In genomic region chr10:98067165-98067564, GRCh38 we compare ENCODE assay signal across 30 cellular contexts. TPM values are rescaled to one million over a fixed set of nuclear protein-coding genes. Genes with fewer than 3 reads are reported as not detected.
"Had no signal": no experiment of that assay in that cellular context is flagged by ENCODE, and none has a peak within 500 bp of the region (broad histone marks: within the 10 kb centered on the region; RNA-seq: fewer than 3 reads in every experiment).

No MANE protein-coding gene starts in this region.

- DNase-seq: immature natural killer cell; kidney; left colon; left lung; lower lobe of right lung; mammary epithelial cell; mesenchymal stem cell; naive thymus-derived CD8-positive, alpha-beta T cell; occipital lobe; right lobe of liver; stimulated activated CD4-positive, alpha-beta T cell treated with anti-CD3 and anti-CD28 coated beads, Interleukin-1b, Interleukin-23, amount 100 ng/mL, for 48 hours; stimulated activated CD4-positive, alpha-beta T cell treated with anti-CD3 and anti-CD28 coated beads, Interleukin-2, amount 100 ng/mL, for 48 hours; stimulated activated CD4-positive, alpha-beta T cell treated with anti-CD3 and anti-CD28 coated beads, Interleukin-4, amount 100 ng/mL, for 4 hours; stimulated activated CD8-positive, alpha-beta memory T cell treated with anti-CD3 and anti-CD28 coated beads, Interleukin-4, amount 100 ng/mL, for 48 hours; stimulated activated naive CD4-positive, alpha-beta T cell treated with Interleukin-2 at 50 U/mL for 16 hours; stimulated activated naive CD8-positive, alpha-beta T cell treated with anti-CD3 and anti-CD28 coated beads, Interleukin-15, amount 100 ng/mL, for 72 hours; substantia nigra; thyroid gland; transverse colon; upper lobe of left lung had no signal

- H3K4me2 ChIP-seq: hepatocyte, smooth muscle cell had no signal

- H3K4me3 ChIP-seq: hepatocyte, left lung, lower lobe of right lung, right atrium auricular region, right lobe of liver, smooth muscle cell, thyroid gland, transverse colon, upper lobe of left lung, vagina had no signal

- H3K36me3 ChIP-seq: left lung, lower lobe of right lung, neutrophil, right atrium auricular region, right lobe of liver, thyroid gland, transverse colon, upper lobe of left lung, vagina had no signal

- H3K27me3 ChIP-seq: right atrium auricular region, right lobe of liver, thyroid gland, upper lobe of left lung, vagina had no signal

- H3K4me1 ChIP-seq: left lung, lower lobe of right lung, parathyroid adenoma, right atrium auricular region, right lobe of liver, thyroid gland, transverse colon, upper lobe of left lung, vagina had no signal

- H3K4me1 Mint-ChIP-seq: immature natural killer cell; naive thymus-derived CD8-positive, alpha-beta T cell; nephron; stimulated activated memory B cell treated with anti-CD40 and anti-IgM and Interleukin-4, amounts not matched to agents 10 μg/mL and 1 μg/mL and 100 μg/mL, for 72 hours; stimulated activated naive CD8-positive, alpha-beta T cell treated with anti-CD3 and anti-CD28 coated beads, Interleukin-15, amount 100 ng/mL, for 72 hours had no signal

- H3K9me3 ChIP-seq: left lung, lower lobe of right lung, neutrophil, right atrium auricular region, right lobe of liver, thyroid gland, transverse colon, upper lobe of left lung, vagina had no signal

- FAIRE-seq: islet of Langerhans, kidney had no signal

- H3K27ac ChIP-seq: hepatocyte, left lung, lower lobe of right lung, neutrophil, parathyroid adenoma, right atrium auricular region, right lobe of liver, thyroid gland, transverse colon, upper lobe of left lung, vagina had no signal

- ATAC-seq: left colon; left lung; lower lobe of right lung; naive thymus-derived CD8-positive, alpha-beta T cell; right lobe of liver; stimulated activated memory B cell treated with anti-CD40 and anti-IgM and Interleukin-4, amounts not matched to agents 10 μg/mL and 1 μg/mL and 100 μg/mL, for 72 hours; stimulated activated naive CD8-positive, alpha-beta T cell treated with anti-CD3 and anti-CD28 coated beads, Interleukin-15, amount 100 ng/mL, for 72 hours had no signal

- H3K27ac Mint-ChIP-seq: immature natural killer cell; naive thymus-derived CD8-positive, alpha-beta T cell; nephron; stimulated activated memory B cell treated with anti-CD40 and anti-IgM and Interleukin-4, amounts not matched to agents 10 μg/mL and 1 μg/mL and 100 μg/mL, for 72 hours; stimulated activated naive CD8-positive, alpha-beta T cell treated with anti-CD3 and anti-CD28 coated beads, Interleukin-15, amount 100 ng/mL, for 72 hours had no signal

- H2AFZ ChIP-seq: hepatocyte, parathyroid adenoma had no signal

- H3K4me3 Mint-ChIP-seq: immature natural killer cell; naive thymus-derived CD8-positive, alpha-beta T cell; nephron; neural crest cell; stimulated activated memory B cell treated with anti-CD40 and anti-IgM and Interleukin-4, amounts not matched to agents 10 μg/mL and 1 μg/mL and 100 μg/mL, for 72 hours; stimulated activated naive CD8-positive, alpha-beta T cell treated with anti-CD3 and anti-CD28 coated beads, Interleukin-15, amount 100 ng/mL, for 72 hours had no signal

- H3K9me3 Mint-ChIP-seq: immature natural killer cell; nephron; stimulated activated memory B cell treated with anti-CD40 and anti-IgM and Interleukin-4, amounts not matched to agents 10 μg/mL and 1 μg/mL and 100 μg/mL, for 72 hours; stimulated activated naive CD8-positive, alpha-beta T cell treated with anti-CD3 and anti-CD28 coated beads, Interleukin-15, amount 100 ng/mL, for 72 hours had no signal

- H3K79me2 ChIP-seq: hepatocyte, parathyroid adenoma had no signal

- H3K36me3 Mint-ChIP-seq: immature natural killer cell; naive thymus-derived CD8-positive, alpha-beta T cell; stimulated activated memory B cell treated with anti-CD40 and anti-IgM and Interleukin-4, amounts not matched to agents 10 μg/mL and 1 μg/mL and 100 μg/mL, for 72 hours had no signal

- H3K9ac ChIP-seq: parathyroid adenoma had no signal

RNA-seq across cellular contexts. Expression of gene CRTAC1, which starts 36.7 kb away (rescaled TPM):
- total RNA-seq: mammary epithelial cell; naive thymus-derived CD8-positive, alpha-beta T cell had no signal
- polyA plus RNA-seq: immature natural killer cell; mammary epithelial cell; naive thymus-derived CD8-positive, alpha-beta T cell had no signal
